In the genomic region with DNA sequence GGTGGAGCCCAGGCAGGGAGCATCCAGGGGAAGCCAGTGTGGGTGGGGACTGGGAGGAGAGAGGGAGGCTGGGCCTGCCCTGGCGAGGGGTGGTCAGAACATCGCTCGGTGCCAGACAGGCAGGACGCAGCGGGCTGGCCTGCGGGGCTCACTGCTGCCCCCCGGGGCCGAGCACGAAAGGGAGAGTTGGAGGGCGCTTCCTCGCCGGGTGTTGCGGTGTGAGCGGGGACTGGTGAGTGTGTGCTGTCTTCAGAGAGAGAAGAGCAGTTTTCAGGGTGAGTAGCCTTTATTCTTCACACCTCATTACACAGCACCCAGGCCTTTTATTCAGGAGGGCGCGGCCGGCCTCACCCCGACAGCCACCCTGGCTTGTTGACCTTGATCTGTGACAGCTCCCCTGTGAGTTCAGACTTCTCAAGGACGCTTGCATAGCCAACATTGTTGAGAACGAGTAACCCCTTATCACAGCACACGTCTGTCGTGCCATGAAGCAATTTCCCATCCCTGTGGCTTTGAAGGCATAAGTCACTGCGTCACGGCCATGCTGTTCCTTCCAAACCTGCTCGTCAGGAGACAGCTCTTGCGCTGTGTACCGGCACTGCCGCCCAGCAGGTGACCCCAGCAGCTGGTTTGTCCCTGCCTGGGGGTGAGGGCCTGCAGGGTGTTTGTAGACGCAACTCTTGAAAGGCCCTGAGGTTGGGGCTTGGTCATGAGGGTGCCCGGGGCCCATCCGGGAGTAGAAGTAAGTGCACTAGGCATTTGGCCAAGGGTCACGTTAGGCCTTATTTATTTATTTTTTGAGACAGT, we compare ENCODE assay signal across 14 cellular contexts. TPM values are rescaled to one million over a fixed set of nuclear protein-coding genes. Genes with fewer than 3 reads are reported as not detected.
DNase-seq lines count a peak whose midpoint lies in the region; ATAC-seq, FAIRE-seq and TF ChIP-seq lines count a peak whose summit lies in the region.
"Had no signal": no experiment of that assay in that cellular context is flagged by ENCODE, and none has a peak within 500 bp of the region (broad histone marks: within the 10 kb centered on the region; RNA-seq: fewer than 3 reads in every experiment).

No MANE protein-coding gene starts in this region.

- 46 to 68% (median 50%) methylated on average over 31 to 32 of the region's 32 CpGs for whole genome bisulfite sequencing in small intestine, 3 donors

- H3K79me2 ChIP-seq in GM23338 (replicated peaks; ENCODE audit: insufficient read depth): peaks cover 9% of the 10 kb centered on the region; the same call in 1 of the 2 replicates

- TF ChIP-seq CTCF in GM23338 (conservative IDR thresholded peaks at IDR 0.05; ENCODE audit: low read depth in 2 of 2): peak; percentile 23 to 61; a peak in 3 of 4 replicates

- H3K9me2 ChIP-seq in GM23338 (ENCODE audit: insufficient read depth): no peaks in the 10 kb centered on the region

- H3K36me3 ChIP-seq in GM23338 (ENCODE audit: insufficient read depth) (no peaks in the 10 kb centered on the region), small intestine (ENCODE audit: control insufficient read depth in 2 of 2, insufficient read depth in 2 of 2, low read length in 2 of 2) (peaks cover 2 to 5% of the 10 kb centered on the region in 2 donors)

- H3K27me3 ChIP-seq in GM23338 (ENCODE audit: insufficient read depth): no peaks in the 10 kb centered on the region
- no peaks in the 10 kb centered on the region for H3K27me3 ChIP-seq in small intestine (ENCODE audit: control insufficient read depth in 2 of 2, insufficient read depth in 2 of 2, low read length in 2 of 2)

- H3K9me3 ChIP-seq in small intestine (ENCODE audit: control insufficient read depth, low read depth): no peaks in the 10 kb centered on the region
- H3K9me3 ChIP-seq: Caco-2 had no signal

- H3K4me3 ChIP-seq in GM23338: no peak overlapping the region
- H3K4me3 ChIP-seq in small intestine (ENCODE audit: low read depth in 1 of 2, low read length in 2 of 2): no peak overlapping the region

- H2AFZ ChIP-seq in GM23338: no peak overlapping the region

- no peak for FAIRE-seq in small intestine (lab: Jason Lieb, UNC)

- no peaks in the 10 kb centered on the region for H3K9me3 Mint-ChIP-seq in GM23338
- H3K9me3 Mint-ChIP-seq: nephron had no signal

- peak; percentile 59 for DNase-seq in GM23338 (ENCODE audit: low spot score)
- peak; percentile 77 to 78 for DNase-seq in SHP77 (lab: John Stamatoyannopoulos, UW)
- peak; percentile 71 for DNase-seq in iPS-NIHi7 (ENCODE audit: extremely low spot score)
- peak; percentile 91 for DNase-seq in small intestine
- DNase-seq: activated T-cell treated with anti-CD3 and anti-CD28 coated beads for 4 hours; amniotic stem cell; Caco-2; NCI-H226; stimulated activated CD8-positive, alpha-beta memory T cell treated with anti-CD3 and anti-CD28 coated beads, Interleukin-4, amount 100 ng/mL, for 48 hours had no signal

- H4K20me1 ChIP-seq in GM23338 (replicated peaks; ENCODE audit: insufficient read depth): peaks cover 2% of the 10 kb centered on the region; the same call in 1 of the 2 replicates

- peak; percentile 80 for ATAC-seq in GM23338
- ATAC-seq in HG03135 (IDR thresholded peaks at IDR 0.05; ENCODE audit: unreplicated experiment): no peak
- no peak for ATAC-seq in GM19324 (IDR thresholded peaks at IDR 0.05; ENCODE audit: low FRiP score, unreplicated experiment)
- no peak for ATAC-seq in HG03521 (IDR thresholded peaks at IDR 0.05; ENCODE audit: unreplicated experiment)
- ATAC-seq in HG03457 (IDR thresholded peaks at IDR 0.05; ENCODE audit: unreplicated experiment): no peak

- H3K36me3 Mint-ChIP-seq in GM23338 (ENCODE audit: low read depth): peaks cover 12% of the 10 kb centered on the region; the same call in 2 of the 3 replicates

- H3K27ac Mint-ChIP-seq in GM23338: no peak overlapping the region; the same call in 1 of the 2 replicates

- H3K27ac ChIP-seq in GM23338 (ENCODE audit: low read depth) (no peak overlapping the region), small intestine (ENCODE audit: low read depth in 1 of 2, low read length in 1 of 2) (peak overlapping the region; percentile 58 to 71)

- H3K27me3 Mint-ChIP-seq in GM23338 (ENCODE audit: insufficient read depth, low read depth, poor library complexity): peaks cover 11% of the 10 kb centered on the region

- no peaks in the 10 kb centered on the region for H3F3A ChIP-seq in GM23338 (replicated peaks; ENCODE audit: low read depth)

- no peak overlapping the region for H3K4me3 Mint-ChIP-seq in GM23338
- H3K4me3 Mint-ChIP-seq: nephron had no signal

- H3K4me1 Mint-ChIP-seq in GM23338: peaks cover 11% of the 10 kb centered on the region

- H3K4me1 ChIP-seq in GM23338 (ENCODE audit: insufficient read depth) (no peaks in the 10 kb centered on the region), small intestine (ENCODE audit: control insufficient read depth in 2 of 2, insufficient read depth in 1 of 2, low read depth in 1 of 2, low read length in 1 of 2) (no peaks in the 10 kb centered on the region)
- H3K4me1 ChIP-seq: Caco-2 had no signal

- H3K4me2 ChIP-seq in GM23338: no peak overlapping the region

TF ChIP-seq in GM23338, 12 proteins besides CTCF, POLR2A, EP300 and RAD21 (continues in another document):
- no peak for TF ChIP-seq ZNF331 (CRISPR knock-in tag; IDR thresholded peaks at IDR 0.05; ENCODE audit: low read depth)
- TF ChIP-seq CREB1 (CRISPR knock-in tag; IDR thresholded peaks at IDR 0.05; ENCODE audit: low read depth): no peak
- no peak for TF ChIP-seq STAT1 (IDR thresholded peaks at IDR 0.05; ENCODE audit: unreplicated experiment)
- no peak for TF ChIP-seq EZH2phosphoT487 (IDR thresholded peaks at IDR 0.05; ENCODE audit: unreplicated experiment)
- TF ChIP-seq, protein P1, sequence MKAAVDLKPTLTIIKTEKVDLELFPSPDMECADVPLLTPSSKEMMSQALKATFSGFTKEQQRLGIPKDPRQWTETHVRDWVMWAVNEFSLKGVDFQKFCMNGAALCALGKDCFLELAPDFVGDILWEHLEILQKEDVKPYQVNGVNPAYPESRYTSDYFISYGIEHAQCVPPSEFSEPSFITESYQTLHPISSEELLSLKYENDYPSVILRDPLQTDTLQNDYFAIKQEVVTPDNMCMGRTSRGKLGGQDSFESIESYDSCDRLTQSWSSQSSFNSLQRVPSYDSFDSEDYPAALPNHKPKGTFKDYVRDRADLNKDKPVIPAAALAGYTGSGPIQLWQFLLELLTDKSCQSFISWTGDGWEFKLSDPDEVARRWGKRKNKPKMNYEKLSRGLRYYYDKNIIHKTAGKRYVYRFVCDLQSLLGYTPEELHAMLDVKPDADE (IDR thresholded peaks at IDR 0.05): no peak
- no peak for TF ChIP-seq JUNB (IDR thresholded peaks at IDR 0.05; ENCODE audit: unreplicated experiment)
- no peak for TF ChIP-seq POLR2AphosphoS5 (IDR thresholded peaks at IDR 0.05; ENCODE audit: low read depth)
- no peak for TF ChIP-seq EZH2 (IDR thresholded peaks at IDR 0.05; ENCODE audit: low read depth, unreplicated experiment)
- no peak for TF ChIP-seq ZNF114 (CRISPR knock-in tag; IDR thresholded peaks at IDR 0.05)
- TF ChIP-seq, protein P2, sequence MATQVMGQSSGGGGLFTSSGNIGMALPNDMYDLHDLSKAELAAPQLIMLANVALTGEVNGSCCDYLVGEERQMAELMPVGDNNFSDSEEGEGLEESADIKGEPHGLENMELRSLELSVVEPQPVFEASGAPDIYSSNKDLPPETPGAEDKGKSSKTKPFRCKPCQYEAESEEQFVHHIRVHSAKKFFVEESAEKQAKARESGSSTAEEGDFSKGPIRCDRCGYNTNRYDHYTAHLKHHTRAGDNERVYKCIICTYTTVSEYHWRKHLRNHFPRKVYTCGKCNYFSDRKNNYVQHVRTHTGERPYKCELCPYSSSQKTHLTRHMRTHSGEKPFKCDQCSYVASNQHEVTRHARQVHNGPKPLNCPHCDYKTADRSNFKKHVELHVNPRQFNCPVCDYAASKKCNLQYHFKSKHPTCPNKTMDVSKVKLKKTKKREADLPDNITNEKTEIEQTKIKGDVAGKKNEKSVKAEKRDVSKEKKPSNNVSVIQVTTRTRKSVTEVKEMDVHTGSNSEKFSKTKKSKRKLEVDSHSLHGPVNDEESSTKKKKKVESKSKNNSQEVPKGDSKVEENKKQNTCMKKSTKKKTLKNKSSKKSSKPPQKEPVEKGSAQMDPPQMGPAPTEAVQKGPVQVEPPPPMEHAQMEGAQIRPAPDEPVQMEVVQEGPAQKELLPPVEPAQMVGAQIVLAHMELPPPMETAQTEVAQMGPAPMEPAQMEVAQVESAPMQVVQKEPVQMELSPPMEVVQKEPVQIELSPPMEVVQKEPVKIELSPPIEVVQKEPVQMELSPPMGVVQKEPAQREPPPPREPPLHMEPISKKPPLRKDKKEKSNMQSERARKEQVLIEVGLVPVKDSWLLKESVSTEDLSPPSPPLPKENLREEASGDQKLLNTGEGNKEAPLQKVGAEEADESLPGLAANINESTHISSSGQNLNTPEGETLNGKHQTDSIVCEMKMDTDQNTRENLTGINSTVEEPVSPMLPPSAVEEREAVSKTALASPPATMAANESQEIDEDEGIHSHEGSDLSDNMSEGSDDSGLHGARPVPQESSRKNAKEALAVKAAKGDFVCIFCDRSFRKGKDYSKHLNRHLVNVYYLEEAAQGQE (IDR thresholded peaks at IDR 0.05; ENCODE audit: unreplicated experiment): no peak
- no peak for TF ChIP-seq NANOG (IDR thresholded peaks at IDR 0.05; ENCODE audit: borderline replicate concordance)

RNA-seq across cellular contexts. Expression of gene PRKCZ, which starts 54.6 kb away (rescaled TPM):
- 36.9 and 42.3 TPM in 2 replicates for total RNA-seq in GM23338 (2014; rRNA removed; shearing (Covaris generic))
- 22.5 and 26.2 TPM in 2 replicates for polyA plus RNA-seq in GM23338 (2016; fragmentation: Nextera tagmentation; extraction: Ambion mirVana)
- 100 to 1,000 TPM in 2 of 3 donors, 10 to 100 TPM in 1; 44.2 to 252 (median 206) TPM for polyA plus RNA-seq in small intestine
